ENCODE assay signal across 8 cellular contexts in the genomic region with DNA sequence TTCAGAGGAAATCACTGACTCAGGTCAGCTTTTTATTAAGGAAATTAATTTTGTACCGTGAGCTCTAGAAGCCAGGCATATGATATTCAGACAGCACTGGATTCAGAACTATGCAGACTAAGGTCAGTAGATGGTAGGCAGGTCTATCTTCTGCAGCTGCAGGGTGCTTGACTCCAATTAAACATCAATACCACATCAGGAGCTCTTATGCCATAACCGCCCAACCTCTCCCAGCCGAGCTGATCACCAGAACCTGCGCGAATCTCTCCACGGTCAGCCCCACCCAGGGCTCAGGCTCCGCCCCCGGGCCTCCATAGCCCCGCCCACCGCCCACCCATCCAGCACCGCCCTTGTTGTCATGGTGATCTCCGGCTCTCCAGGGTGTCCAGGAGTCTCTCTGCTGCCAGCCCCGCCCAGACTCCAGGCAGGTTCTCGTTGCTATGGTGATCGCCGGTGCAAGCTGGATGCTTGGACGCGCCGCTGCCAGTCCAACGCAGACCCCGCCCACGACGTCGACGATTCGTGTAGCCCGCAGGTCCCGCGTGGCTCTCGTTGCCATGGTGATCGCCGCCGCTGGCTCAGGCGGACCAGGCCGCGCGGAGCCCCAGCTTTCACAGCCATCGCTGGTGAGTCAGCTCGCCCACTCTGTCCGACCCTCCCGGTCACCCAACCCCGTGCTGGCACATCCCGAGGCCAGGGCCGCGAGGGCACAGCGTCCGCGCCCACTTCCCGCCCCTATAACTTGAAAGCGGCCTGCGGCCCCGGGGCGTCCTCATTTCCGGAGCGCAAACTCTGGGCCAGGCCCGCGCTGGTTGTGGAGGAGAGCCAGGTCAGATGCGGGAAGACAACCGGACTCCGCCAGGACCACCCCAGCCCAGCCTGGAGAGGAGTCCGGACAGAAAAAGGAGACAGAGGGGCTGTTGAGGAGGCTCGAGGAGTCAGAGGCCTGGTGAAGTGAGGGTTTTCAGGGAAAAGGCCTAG. TPM values are rescaled to one million over a fixed set of nuclear protein-coding genes. Genes with fewer than 3 reads are reported as not detected.
A peak's percentile ranks its signal among the peaks of the same experiment; 100 is the strongest.
DNase-seq lines count a peak whose midpoint lies in the region; ATAC-seq and FAIRE-seq lines count a peak whose summit lies in the region.

A gene with protein sequence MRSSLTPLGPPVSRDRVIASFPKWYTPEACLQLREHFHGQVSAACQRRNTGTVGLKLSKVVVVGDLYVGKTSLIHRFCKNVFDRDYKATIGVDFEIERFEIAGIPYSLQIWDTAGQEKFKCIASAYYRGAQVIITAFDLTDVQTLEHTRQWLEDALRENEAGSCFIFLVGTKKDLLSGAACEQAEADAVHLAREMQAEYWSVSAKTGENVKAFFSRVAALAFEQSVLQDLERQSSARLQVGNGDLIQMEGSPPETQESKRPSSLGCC (plus strand): TSS at position 552 of the 981 bp plus-strand sequence. CDS start 1,140 bp downstream, outside the sequence.

- H3K4me1 ChIP-seq in small intestine (ENCODE audit: control insufficient read depth in 2 of 2, insufficient read depth in 1 of 2, low read depth in 1 of 2, low read length in 1 of 2): peaks cover 3 to 4% of the 10 kb centered on the region in 2 donors

- FAIRE-seq in small intestine (lab: Jason Lieb, UNC): no peak

- WGBS in small intestine, 3 donors: 9 to 16% (median 12%) methylated on average over 62 of the region's 62 CpGs

- H3K27me3 ChIP-seq in small intestine (ENCODE audit: control insufficient read depth in 2 of 2, insufficient read depth in 2 of 2, low read length in 2 of 2): no peaks in the 10 kb centered on the region

- no peak within 1 kb of the TSS for H3K4me3 ChIP-seq in small intestine (ENCODE audit: low read depth in 1 of 2, low read length in 2 of 2)

- H3K36me3 ChIP-seq in small intestine (ENCODE audit: control insufficient read depth in 2 of 2, insufficient read depth in 2 of 2, low read length in 2 of 2): no peaks in the 10 kb centered on the region

- no peaks in the 10 kb centered on the region for H3K9me3 ChIP-seq in small intestine (ENCODE audit: control insufficient read depth, low read depth)

- H3K27ac ChIP-seq in small intestine (ENCODE audit: low read depth in 1 of 2, low read length in 1 of 2): peak within 1 kb of the TSS; percentile 21 to 77

- DNase-seq in AG08396 (ENCODE audit: low spot score) (peak; percentile 98), GOT3 (lab: John Stamatoyannopoulos, UW) (peak; percentile 96), NCI-H2171 treated with DMSO at 0.1 percent for 48 hours (lab: John Stamatoyannopoulos, UW) (peak; percentile 99), cerebellar nuclear complex (lab: John Stamatoyannopoulos, UW) (peak; percentile 97 to 99), iris pigment epithelial cell (ENCODE audit: low read depth) (peak; percentile 100), small intestine (peak; percentile 98)
- peak; percentile 58 to 74 for DNase-seq in activated CD4-positive, alpha-beta T cell treated with anti-CD3 and anti-CD28 coated beads for 24 hours (ENCODE audit: low read depth in 2 of 2)

- ATAC-seq in HG03432 (IDR thresholded peaks at IDR 0.05; ENCODE audit: unreplicated experiment): no peak

RNA-seq across cellular contexts. Expression of the gene that starts here (rescaled TPM):
- polyA plus RNA-seq in small intestine: under 1 TPM in 2 of 3 donors, not detected in 1; 0.27 to 0.92 TPM

Comparison
In these comparisons a context has a peak if more than half of its experiments do, and no peak if none do; other contexts are left out.
1. Peak in DNase-seq and H3K27ac ChIP-seq in small intestine; RNA of the gene not detected or under 1 TPM.